Comparison of ENCODE assay signal across 35 cellular contexts in the genomic region with DNA sequence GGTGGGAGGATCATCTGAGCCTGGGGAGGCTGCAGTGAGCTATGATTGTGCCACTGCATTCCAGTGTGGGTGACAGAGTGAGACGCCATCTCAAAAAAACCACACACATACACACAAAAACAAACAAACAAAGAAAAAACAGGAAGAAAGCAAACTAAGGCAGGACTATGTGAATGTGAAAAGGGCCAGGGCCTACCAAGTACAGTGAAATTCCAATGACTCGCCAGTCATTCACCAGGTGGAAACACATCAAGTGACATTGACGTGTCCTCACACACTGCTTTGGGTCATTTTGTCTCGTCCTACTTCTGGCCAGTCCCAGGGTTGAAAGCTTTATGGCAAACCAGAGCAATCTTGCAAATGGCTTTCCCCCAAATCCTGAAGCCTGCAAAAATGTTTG.
A peak's percentile ranks its signal among the peaks of the same experiment; 100 is the strongest.
DNase-seq lines count a peak whose midpoint lies in the region; ATAC-seq and TF ChIP-seq lines count a peak whose summit lies in the region.
"Had no signal": no experiment of that assay in that cellular context is flagged by ENCODE, and none has a peak within 500 bp of the region (broad histone marks: within the 10 kb centered on the region; RNA-seq: fewer than 3 reads in every experiment).

No MANE protein-coding gene starts in this region.

- H3K56ac ChIP-seq in H9 (ENCODE audit: insufficient read length, low read depth, low read length) = no peak overlapping the region

- no peak overlapping the region for H4K5ac ChIP-seq in H9 (ENCODE audit: insufficient read length, low read depth, low read length)

- H3K9ac ChIP-seq in H9 (ENCODE audit: extremely low read depth, insufficient read length, low read length) = no peak overlapping the region
- H3K9ac ChIP-seq: GM23248 had no signal

- H3K36me3 Mint-ChIP-seq in H9 (ENCODE audit: insufficient read depth in 1 of 3, low read depth in 3 of 3) = no peaks in the 10 kb centered on the region
- no peaks in the 10 kb centered on the region for H3K36me3 Mint-ChIP-seq in activated CD8-positive, alpha-beta memory T cell treated with anti-CD3 and anti-CD28 coated beads, Interleukin-2, amount 10 ng/mL, durations not matched to agents 7 days and 5 days
- H3K36me3 Mint-ChIP-seq: activated naive CD4-positive, alpha-beta T cell treated with anti-CD3 and anti-CD28 coated beads, Interleukin-2, amount 50 U/mL, for 72 hours; CD8-positive, alpha-beta memory T cell; naive thymus-derived CD4-positive, alpha-beta T cell had no signal

- no peaks in the 10 kb centered on the region for H3K79me1 ChIP-seq in H9 (ENCODE audit: insufficient read depth, low read depth, low read length, poor library complexity, severe bottlenecking)

- no peak overlapping the region for H2BK12ac ChIP-seq in H9 (ENCODE audit: insufficient read length, low read depth, low read length)

- no peak overlapping the region for H2AK5ac ChIP-seq in H9 (ENCODE audit: insufficient read length, low read length)

- no peaks in the 10 kb centered on the region for H3K27me3 ChIP-seq in H9 (ENCODE audit: insufficient read depth, low read length)
- H3K27me3 ChIP-seq: BE2C, colonic mucosa, neutrophil had no signal

- no peak overlapping the region for H2BK20ac ChIP-seq in H9 (ENCODE audit: low read depth, low read length, poor library complexity, severe bottlenecking)

- DNase-seq in H9 (no peak), kidney tubule cell (ENCODE audit: low spot score) (peak; percentile 34), substantia nigra (lab: John Stamatoyannopoulos, UW) (no peak), NOMO-1 (lab: John Stamatoyannopoulos, UW; ENCODE audit: unreplicated experiment in 2 of 2) (no peak), Ammon's horn (ENCODE audit: low spot score) (no peak), GOT3 (lab: John Stamatoyannopoulos, UW) (no peak)
- DNase-seq in activated CD8-positive, alpha-beta memory T cell treated with anti-CD3 and anti-CD28 coated beads, Interleukin-2, amount 10 ng/mL, durations not matched to agents 7 days and 5 days = no peak
- DNase-seq: ACHN; activated CD4-positive, alpha-beta T cell treated with anti-CD3 and anti-CD28 coated beads for 48 hours; activated CD8-positive, alpha-beta memory T cell treated with anti-CD3 and anti-CD28 coated beads for 24 hours; activated effector memory CD4-positive, alpha-beta T cell treated with Interleukin-2 at 50 U/mL for 16 hours; activated T-cell treated with anti-CD3 and anti-CD28 coated beads, Interleukin-2, amount 50 U/mL, for 1 hour; amygdala; BE2C; CD8-positive, alpha-beta memory T cell; colonic mucosa; effector memory CD4-positive, alpha-beta T cell; glutamatergic neuron; GM23248; Karpas-422; naive thymus-derived CD4-positive, alpha-beta T cell; NCI-H1417 treated with DMSO at 0.1 percent for 48 hours; NCI-H2081 treated with DMSO at 0.1 percent for 48 hours; NCI-H2227 treated with DMSO at 0.1 percent for 48 hours; NCI-H526 treated with DMSO at 0.1 percent for 48 hours; NK-92 treated with Interleukin-12 subunit alpha and Interleukin-12 subunit beta, amount 100 ng/mL, for 24 hours; SHP77 treated with DMSO at 0.1 percent for 48 hours; stimulated activated naive CD4-positive, alpha-beta T cell treated with Interleukin-2 at 50 U/mL for 16 hours; SW 1271; T-helper 9 cell had no signal

- H2AFZ ChIP-seq in H9 (ENCODE audit: low read length) = no peak overlapping the region
- H2AFZ ChIP-seq: GM23248, PC-9 had no signal

- H4K8ac ChIP-seq in H9 (replicated peaks; ENCODE audit: insufficient read length, low read depth, low read length) = no peak overlapping the region

- no peak overlapping the region for H3K23ac ChIP-seq in H9 (ENCODE audit: insufficient read length, low read depth, low read length)

- CTCF ChIA-PET in activated CD8-positive, alpha-beta memory T cell treated with anti-CD3 and anti-CD28 coated beads, Interleukin-2, amount 10 ng/mL, durations not matched to agents 7 days and 5 days (lab: Charles Lee) = no interaction called here

- H3K27ac ChIP-seq in H9 (ENCODE audit: insufficient read length, low read depth, low read length) (no peak overlapping the region), angular gyrus (ENCODE audit: low read depth, low read length) (peak overlapping the region; percentile 72), substantia nigra (ENCODE audit: low read depth, low read length, poor library complexity, severe bottlenecking) (peak overlapping the region; percentile 5)
- H3K27ac ChIP-seq: colonic mucosa, GM23248, neutrophil, PC-9, VCaP had no signal

- 0 out of 7 replicates have a peak overlapping the region, but pooled peaks of 2 of the 3 experiments have one; percentile 78 to 80 for H3K27ac Mint-ChIP-seq in H9
- H3K27ac Mint-ChIP-seq in activated CD8-positive, alpha-beta memory T cell treated with anti-CD3 and anti-CD28 coated beads, Interleukin-2, amount 10 ng/mL, durations not matched to agents 7 days and 5 days = no peak overlapping the region
- H3K27ac Mint-ChIP-seq: activated naive CD4-positive, alpha-beta T cell treated with anti-CD3 and anti-CD28 coated beads, Interleukin-2, amount 50 U/mL, for 72 hours; CD8-positive, alpha-beta memory T cell; naive thymus-derived CD4-positive, alpha-beta T cell had no signal

- no peak overlapping the region for H3T11ph ChIP-seq in H9 (ENCODE audit: low read length)

- H4K20me1 ChIP-seq in H9 (ENCODE audit: control insufficient read depth, insufficient read depth, insufficient read length) = no peaks in the 10 kb centered on the region

- no peak overlapping the region for H2BK120ac ChIP-seq in H9 (ENCODE audit: low read depth, low read length, poor library complexity, severe bottlenecking)

- H4K91ac ChIP-seq in H9 (ENCODE audit: insufficient read length, low read depth, low read length) = no peak overlapping the region

- no peak overlapping the region for H3K4me2 ChIP-seq in H9 (ENCODE audit: insufficient read depth, insufficient read length, low read length)
- H3K4me2 ChIP-seq: PC-9 had no signal

- no peak overlapping the region for H3K18ac ChIP-seq in H9 (ENCODE audit: insufficient read length, low read depth, low read length)

- no peak overlapping the region for H3K4ac ChIP-seq in H9 (ENCODE audit: low read depth, low read length)

- no peak for TF ChIP-seq CTCF in H9 (conservative IDR thresholded peaks at IDR 0.05)

- no peaks in the 10 kb centered on the region for H3K4me1 ChIP-seq in H9 (ENCODE audit: insufficient read depth, low read length)
- H3K4me1 ChIP-seq: BE2C, colonic mucosa had no signal

- no peak overlapping the region for H3K4me3 Mint-ChIP-seq in H9
- no peak overlapping the region for H3K4me3 Mint-ChIP-seq in activated CD8-positive, alpha-beta memory T cell treated with anti-CD3 and anti-CD28 coated beads, Interleukin-2, amount 10 ng/mL, durations not matched to agents 7 days and 5 days
- H3K4me3 Mint-ChIP-seq: CD8-positive, alpha-beta memory T cell; naive thymus-derived CD4-positive, alpha-beta T cell had no signal

- H3K23me2 ChIP-seq in H9 (ENCODE audit: insufficient read length, low read depth, low read length, poor library complexity, severe bottlenecking) = no peaks in the 10 kb centered on the region

- no peaks in the 10 kb centered on the region for H3K79me2 ChIP-seq in H9 (ENCODE audit: insufficient read depth, low read length)

- no peaks in the 10 kb centered on the region for H3K27me3 Mint-ChIP-seq in H9 (ENCODE audit: low read depth)
- H3K27me3 Mint-ChIP-seq in activated CD8-positive, alpha-beta memory T cell treated with anti-CD3 and anti-CD28 coated beads, Interleukin-2, amount 10 ng/mL, durations not matched to agents 7 days and 5 days = no peaks in the 10 kb centered on the region
- H3K27me3 Mint-ChIP-seq: CD8-positive, alpha-beta memory T cell; naive thymus-derived CD4-positive, alpha-beta T cell had no signal

- H3K14ac ChIP-seq in H9 (ENCODE audit: insufficient read depth, low read length) = no peak overlapping the region

- no peaks in the 10 kb centered on the region for H3K9me3 Mint-ChIP-seq in H9
- no peaks in the 10 kb centered on the region for H3K9me3 Mint-ChIP-seq in activated CD8-positive, alpha-beta memory T cell treated with anti-CD3 and anti-CD28 coated beads, Interleukin-2, amount 10 ng/mL, durations not matched to agents 7 days and 5 days (ENCODE audit: low read depth)
- H3K9me3 Mint-ChIP-seq: activated naive CD4-positive, alpha-beta T cell treated with anti-CD3 and anti-CD28 coated beads, Interleukin-2, amount 50 U/mL, for 72 hours; CD8-positive, alpha-beta memory T cell had no signal

- no peak for ATAC-seq in activated CD8-positive, alpha-beta memory T cell treated with anti-CD3 and anti-CD28 coated beads, Interleukin-2, amount 10 ng/mL, durations not matched to agents 7 days and 5 days
- ATAC-seq: activated naive CD4-positive, alpha-beta T cell treated with anti-CD3 and anti-CD28 coated beads, Interleukin-2, amount 50 U/mL, for 72 hours; naive thymus-derived CD4-positive, alpha-beta T cell had no signal

- no peak overlapping the region for H2BK5ac ChIP-seq in H9 (ENCODE audit: insufficient read length, low read length)

- H3K4me1 Mint-ChIP-seq in H9 = peaks cover 7 to 15% of the 10 kb centered on the region in 2 experiments
- peaks cover 8% of the 10 kb centered on the region for H3K4me1 Mint-ChIP-seq in activated CD8-positive, alpha-beta memory T cell treated with anti-CD3 and anti-CD28 coated beads, Interleukin-2, amount 10 ng/mL, durations not matched to agents 7 days and 5 days

- no peaks in the 10 kb centered on the region for H3K9me3 ChIP-seq in H9 (ENCODE audit: control insufficient read depth, low read depth, low read length)
- H3K9me3 ChIP-seq: BE2C, colonic mucosa, neutrophil had no signal

- H2BK15ac ChIP-seq in H9 (ENCODE audit: low read depth, low read length) = no peak overlapping the region

- no CpG with 5 or more reads among the region's 4 CpGs for WGBS in H9 (ENCODE audit: extremely low coverage, insufficient read length, low lambda C conversion rate)
